In the genomic region with DNA sequence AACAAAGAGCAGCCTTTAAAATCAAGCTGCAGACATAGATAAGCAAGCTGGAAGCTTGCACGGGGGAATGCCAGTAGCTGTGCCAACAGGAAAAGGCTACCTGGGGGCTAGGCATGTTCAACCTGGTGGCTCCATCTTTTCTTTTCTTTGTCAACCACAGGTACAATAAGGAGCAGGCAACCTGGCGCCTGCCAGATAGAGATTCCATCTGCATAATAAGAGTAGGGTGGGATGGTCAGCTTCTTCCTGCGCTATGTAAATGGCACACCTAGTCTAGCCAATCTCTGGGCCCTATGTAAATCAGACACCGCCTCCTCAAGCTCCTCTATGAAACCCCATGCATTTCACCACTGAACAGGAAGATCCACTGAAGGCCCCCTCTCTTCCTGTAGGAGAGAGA, we compare ENCODE assay signal across 18 cellular contexts.
A peak's percentile ranks its signal among the peaks of the same experiment; 100 is the strongest.
DNase-seq lines count a peak whose midpoint lies in the region; ATAC-seq, FAIRE-seq and TF ChIP-seq lines count a peak whose summit lies in the region.
"Had no signal": no experiment of that assay in that cellular context is flagged by ENCODE, and none has a peak within 500 bp of the region (broad histone marks: within the 10 kb centered on the region; RNA-seq: fewer than 3 reads in every experiment).

No MANE protein-coding gene starts in this region.

- H3K4me2 ChIP-seq in K562 (ENCODE audit: insufficient read depth, low read length), result 0 out of 2 replicates have a peak overlapping the region, but pooled peaks have one; percentile 13

- H3K4me3 ChIP-seq in H7 (ENCODE audit: insufficient read depth, low read depth, low read length) (no peak overlapping the region), K562 (no peak overlapping the region), upper lobe of left lung (no peak overlapping the region)
- H3K4me3 ChIP-seq: gastroesophageal sphincter, stomach had no signal

- H2AFZ ChIP-seq in K562 (ENCODE audit: low read depth, low read length), result no peak overlapping the region

- 0% methylated on average over 4 of the region's 4 CpGs for WGBS in K562 (ENCODE audit: insufficient coverage, low coverage, missing lambda C conversion rate)
- WGBS in upper lobe of left lung, 2 donors, result 66 to 67% methylated on average over 4 of the region's 4 CpGs

- peaks cover 0 to 31% (median 9%) of the 10 kb centered on the region in 5 donors for H3K27me3 Mint-ChIP-seq in naive thymus-derived CD8-positive, alpha-beta T cell
- H3K27me3 Mint-ChIP-seq: activated CD4-positive, alpha-beta T cell treated with anti-CD3 and anti-CD28 coated beads, Interleukin-2, amount 10 ng/mL, durations not matched to agents 7 days and 5 days had no signal

- TF ChIP-seq POLR2A in K562 (conservative IDR thresholded peaks at IDR 0.05) (peak; percentile 63), upper lobe of left lung (IDR thresholded peaks at IDR 0.05) (no peak)

- H3K4me1 Mint-ChIP-seq in naive thymus-derived CD8-positive, alpha-beta T cell, result no peaks in the 10 kb centered on the region
- H3K4me1 Mint-ChIP-seq: activated CD4-positive, alpha-beta T cell treated with anti-CD3 and anti-CD28 coated beads, Interleukin-2, amount 10 ng/mL, durations not matched to agents 7 days and 5 days; activated naive CD8-positive, alpha-beta T cell treated with anti-CD3 and anti-CD28 coated beads, Interleukin-2, amount 50 U/mL, for 24 hours had no signal

- peaks cover 0 to 9% (median 0%) of the 10 kb centered on the region in 9 donors for H3K9me3 Mint-ChIP-seq in naive thymus-derived CD8-positive, alpha-beta T cell
- H3K9me3 Mint-ChIP-seq: activated CD4-positive, alpha-beta T cell treated with anti-CD3 and anti-CD28 coated beads, Interleukin-2, amount 10 ng/mL, durations not matched to agents 7 days and 5 days; activated naive CD8-positive, alpha-beta T cell treated with anti-CD3 and anti-CD28 coated beads, Interleukin-2, amount 50 U/mL, for 24 hours had no signal

- H3K4me3 Mint-ChIP-seq in naive thymus-derived CD8-positive, alpha-beta T cell, result no peak overlapping the region
- H3K4me3 Mint-ChIP-seq: activated CD4-positive, alpha-beta T cell treated with anti-CD3 and anti-CD28 coated beads, Interleukin-2, amount 10 ng/mL, durations not matched to agents 7 days and 5 days; activated naive CD8-positive, alpha-beta T cell treated with anti-CD3 and anti-CD28 coated beads, Interleukin-2, amount 50 U/mL, for 24 hours had no signal

- intact Hi-C loops in K562 (cut with micrococcal nuclease), result no loop called here

- H3K36me3 ChIP-seq in H7 (replicated peaks; ENCODE audit: control insufficient read depth, insufficient read depth, low read length), result no peaks in the 10 kb centered on the region
- H3K36me3 ChIP-seq in K562 (ENCODE audit: control insufficient read depth, insufficient read depth, low read length), result no peaks in the 10 kb centered on the region
- H3K36me3 ChIP-seq in upper lobe of left lung, result no peaks in the 10 kb centered on the region
- H3K36me3 ChIP-seq: gastroesophageal sphincter, stomach had no signal

- no peak overlapping the region for H3K27ac Mint-ChIP-seq in naive thymus-derived CD8-positive, alpha-beta T cell
- H3K27ac Mint-ChIP-seq: activated CD4-positive, alpha-beta T cell treated with anti-CD3 and anti-CD28 coated beads, Interleukin-2, amount 10 ng/mL, durations not matched to agents 7 days and 5 days; activated naive CD8-positive, alpha-beta T cell treated with anti-CD3 and anti-CD28 coated beads, Interleukin-2, amount 50 U/mL, for 24 hours had no signal

- no peaks in the 10 kb centered on the region for H3K9me1 ChIP-seq in K562 (ENCODE audit: control insufficient read depth, insufficient read depth, low read length)

- H3K9ac ChIP-seq in K562 (ENCODE audit: insufficient read depth in 1 of 2, low read depth in 2 of 2, low read length in 2 of 2), result no peak overlapping the region

- in situ Hi-C loops in K562 (cut with MboI), result no loop called here

- DNase-seq in A172 (ENCODE audit: low spot score) (peak; percentile 67), H7 (peak; percentile 13), NCI-H526 (lab: John Stamatoyannopoulos, UW) (peak; percentile 29 to 46), K562 (ENCODE audit: extremely low read depth in 1 of 4, low spot score in 3 of 4) (peak in 2 of 4 experiments; percentile 37 to 72), upper lobe of left lung (no peak), HTR-8/SVneo (ENCODE audit: insufficient read length, low spot score) (no peak)
- DNase-seq in naive thymus-derived CD8-positive, alpha-beta T cell, result no peak
- DNase-seq: activated CD4-positive, alpha-beta T cell treated with anti-CD3 and anti-CD28 coated beads, Interleukin-2, amount 10 ng/mL, durations not matched to agents 7 days and 5 days; activated naive CD8-positive, alpha-beta T cell treated with anti-CD3 and anti-CD28 coated beads, Interleukin-2, amount 50 U/mL, for 24 hours; activated T-cell treated with anti-CD3 and anti-CD28 coated beads, Interleukin-2, amount 50 U/mL, for 1 hour; MM.1S; NCI-H524 treated with DMSO at 0.1 percent for 48 hours; Right ventricle myocardium superior; small intestine; stomach had no signal

- no peaks in the 10 kb centered on the region for H3K9me3 ChIP-seq in K562 (replicated peaks; ENCODE audit: control insufficient read depth, insufficient read depth, low read depth, low read length)
- H3K9me3 ChIP-seq in upper lobe of left lung, result no peaks in the 10 kb centered on the region
- H3K9me3 ChIP-seq: gastroesophageal sphincter, stomach had no signal

- H3K4me1 ChIP-seq in K562 (replicated peaks in 1 of 2; ENCODE audit: control insufficient read depth in 2 of 2, insufficient read depth in 2 of 2, low read length in 2 of 2), result peaks cover 0 to 5% of the 10 kb centered on the region in 2 experiments; a peak in 3 of 5 replicates
- H3K4me1 ChIP-seq in upper lobe of left lung, result no peaks in the 10 kb centered on the region
- H3K4me1 ChIP-seq: gastroesophageal sphincter, stomach had no signal

- TF ChIP-seq CTCF in K562 (IDR thresholded peaks at IDR 0.05 in 2 of 3, conservative IDR thresholded peaks at IDR 0.05 in 1 of 3; ENCODE audit: insufficient read depth in 2 of 3, low read depth in 1 of 3, low read length in 3 of 3) (no peak), upper lobe of left lung (IDR thresholded peaks at IDR 0.05) (no peak)

- no TSS peak for BruUV-seq in K562 (replicated peaks; lab: Mats Ljungman, UMichigan)

- no peak for TF ChIP-seq EP300 in K562 (IDR thresholded peaks at IDR 0.05; ENCODE audit: low read length)
- no peak for TF ChIP-seq EP300 in upper lobe of left lung (IDR thresholded peaks at IDR 0.05)

- H4K20me1 ChIP-seq in K562 (replicated peaks; ENCODE audit: control insufficient read depth, insufficient read depth, low read length), result no peaks in the 10 kb centered on the region

- peak; percentile 100 for ATAC-seq in K562
- no peak for ATAC-seq in naive thymus-derived CD8-positive, alpha-beta T cell
- ATAC-seq in HG02852 (IDR thresholded peaks at IDR 0.05; ENCODE audit: unreplicated experiment), result no peak
- no peak for ATAC-seq in upper lobe of left lung (ENCODE audit: low FRiP score in 2 of 2)
- ATAC-seq: activated naive CD8-positive, alpha-beta T cell treated with anti-CD3 and anti-CD28 coated beads, Interleukin-2, amount 50 U/mL, for 24 hours; gastroesophageal sphincter had no signal

- CTCF ChIA-PET in K562 (lab: Yijun Ruan, JAX; ENCODE audit: low intra/inter-chr PET ratio), result no interaction called here

- POLR2A ChIA-PET in K562 (lab: Yijun Ruan, JAX), result interaction anchor here (0.7 to 1.1 kb wide), 4 partner anchors 9 to 747 kb away, joined by 3 to 5 read pairs (median 3); no protein-coding TSS in a partner anchor
- POLR2A ChIA-PET in naive thymus-derived CD8-positive, alpha-beta T cell (lab: Charles Lee), result no interaction called here

- H3K27ac ChIP-seq in K562 (ENCODE audit: extremely low read depth, low read depth, low read length), result no peak overlapping the region; the same call in 2 of the 3 replicates
- no peak overlapping the region for H3K27ac ChIP-seq in upper lobe of left lung
- H3K27ac ChIP-seq: gastroesophageal sphincter, stomach had no signal

- FAIRE-seq in K562 (lab: Jason Lieb, UNC) (peak; percentile 11), HTR-8/SVneo (lab: Jason Lieb, UNC) (no peak)
- FAIRE-seq: islet of Langerhans, small intestine had no signal

- TF ChIP-seq RAD21 in K562 (CRISPR knock-in tag; conservative IDR thresholded peaks at IDR 0.05 in 1 of 2, IDR thresholded peaks at IDR 0.05 in 1 of 2), result no peak

- no peaks in the 10 kb centered on the region for H3K79me2 ChIP-seq in K562 (ENCODE audit: control insufficient read depth, insufficient read depth, low read length)

- H3K27me3 ChIP-seq in H7 (ENCODE audit: control insufficient read depth, insufficient read depth, low read length), result no peaks in the 10 kb centered on the region
- no peaks in the 10 kb centered on the region for H3K27me3 ChIP-seq in K562 (ENCODE audit: control insufficient read depth in 2 of 2, insufficient read depth in 2 of 2, low read length in 2 of 2)
- no peaks in the 10 kb centered on the region for H3K27me3 ChIP-seq in upper lobe of left lung
- H3K27me3 ChIP-seq: stomach had no signal

- no peaks in the 10 kb centered on the region for H3K36me3 Mint-ChIP-seq in naive thymus-derived CD8-positive, alpha-beta T cell

TF ChIP-seq in K562, 482 proteins besides CTCF, POLR2A, EP300 and RAD21 (continues in another document):
- TF ChIP-seq ZNF175 (CRISPR knock-in tag; IDR thresholded peaks at IDR 0.05; ENCODE audit: low read depth) (no peak), TEAD4 (IDR thresholded peaks at IDR 0.05; ENCODE audit: low read length) (peak; percentile 42; the same call in 1 of the 2 replicates), TEAD4 (CRISPR knock-in tag; IDR thresholded peaks at IDR 0.05; ENCODE audit: borderline replicate concordance) (no peak), TAF7 (tag; IDR thresholded peaks at IDR 0.05) (no peak)
- TF ChIP-seq, protein P1, sequence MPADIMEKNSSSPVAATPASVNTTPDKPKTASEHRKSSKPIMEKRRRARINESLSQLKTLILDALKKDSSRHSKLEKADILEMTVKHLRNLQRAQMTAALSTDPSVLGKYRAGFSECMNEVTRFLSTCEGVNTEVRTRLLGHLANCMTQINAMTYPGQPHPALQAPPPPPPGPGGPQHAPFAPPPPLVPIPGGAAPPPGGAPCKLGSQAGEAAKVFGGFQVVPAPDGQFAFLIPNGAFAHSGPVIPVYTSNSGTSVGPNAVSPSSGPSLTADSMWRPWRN (IDR thresholded peaks at IDR 0.05; ENCODE audit: low read depth), result no peak

Comparison
In these comparisons a context has a peak if more than half of its experiments do, and no peak if none do; other contexts are left out.
1. DNase-seq: peak in A172 (single experiment), H7 (single experiment) and NCI-H526 (2 of 2); none in naive thymus-derived CD8-positive, alpha-beta T cell (0 of 10), upper lobe of left lung (0 of 2) and HTR-8/SVneo (single experiment).